Comparison of ENCODE assay signal across 35 cellular contexts in genomic region chr9:85243921-85244320, GRCh38.
"Had no signal": no experiment of that assay in that cellular context is flagged by ENCODE, and none has a peak within 500 bp of the region (broad histone marks: within the 10 kb centered on the region; RNA-seq: fewer than 3 reads in every experiment).

No MANE protein-coding gene starts in this region.

- H3K27me3 Mint-ChIP-seq: activated B cell treated with CpG ODN at 0.5 μM for 24 hours; activated CD4-positive, alpha-beta memory T cell treated with anti-CD3 and anti-CD28 coated beads for 36 hours; activated CD4-positive, alpha-beta T cell treated with anti-CD3 and anti-CD28 coated beads, Interleukin-2, amount 10 ng/mL, durations not matched to agents 24 days and 14 days; activated CD8-positive, alpha-beta T cell treated with anti-CD3 and anti-CD28 coated beads for 36 hours; activated naive CD8-positive, alpha-beta T cell treated with anti-CD3 and anti-CD28 coated beads for 36 hours; activated T-helper 17 cell treated with anti-CD3 and anti-CD28 coated beads, Interleukin-2, amount 50 U/mL, for 72 hours had no signal

- DNase-seq: activated B cell treated with CpG ODN at 0.5 μM for 24 hours; activated CD4-positive, alpha-beta memory T cell treated with anti-CD3 and anti-CD28 coated beads for 36 hours; activated CD4-positive, alpha-beta T cell treated with anti-CD3 and anti-CD28 coated beads for 4 hours; activated CD4-positive, alpha-beta T cell treated with anti-CD3 and anti-CD28 coated beads, Interleukin-2, amount 10 ng/mL, durations not matched to agents 24 days and 14 days; activated CD4-positive, alpha-beta T cell treated with anti-CD3 and anti-CD28 coated beads, Interleukin-2, amount 50 U/mL, for 1 hour; activated CD4-positive, alpha-beta T cell treated with anti-CD3 and anti-CD28 coated beads, Interleukin-2, amount 50 U/mL, for 4 hours; activated CD4-positive, CD25-positive, alpha-beta regulatory T cell treated with anti-CD3 and anti-CD28 coated beads, Interleukin-2, amount 50 U/mL, for 72 hours; activated CD8-positive, alpha-beta memory T cell treated with anti-CD3 and anti-CD28 coated beads, Interleukin-2, amount 50 U/mL, for 4 hours; activated CD8-positive, alpha-beta T cell treated with anti-CD3 and anti-CD28 coated beads for 36 hours; activated effector memory CD4-positive, alpha-beta T cell treated with anti-CD3 and anti-CD28 coated beads, Interleukin-2, amount 50 U/mL, for 16 hours; activated gamma-delta T cell treated with Interleukin-2 at 50 U/mL for 16 hours; activated naive CD4-positive, alpha-beta T cell; activated naive CD4-positive, alpha-beta T cell treated with anti-CD3 and anti-CD28 coated beads for 36 hours; activated naive CD4-positive, alpha-beta T cell treated with anti-CD3 and anti-CD28 coated beads, Interleukin-2, amount 50 U/mL, for 16 hours; activated naive CD8-positive, alpha-beta T cell treated with anti-CD3 and anti-CD28 coated beads for 36 hours; activated T-cell treated with anti-CD3 and anti-CD28 coated beads for 4 hours; activated T-cell treated with anti-CD3 and anti-CD28 coated beads, Interleukin-2, amount 50 U/mL, for 1 hour; activated T-cell treated with anti-CD3 and anti-CD28 coated beads, Interleukin-2, amount 50 U/mL, for 4 hours; activated T-cell treated with anti-CD3 and anti-CD28 coated beads, Interleukin-2, amount 50 U/mL, for 72 hours; adrenal gland; amniotic stem cell; aorta; body of pancreas; brain microvascular endothelial cell; central memory CD4-positive, alpha-beta T cell; T-helper 1 cell; T-helper 2 cell; T-helper 9 cell had no signal

- H3K4me3 ChIP-seq: adrenal gland, body of pancreas, breast epithelium had no signal

- H3K9me3 ChIP-seq: adrenal gland, body of pancreas had no signal

- H3K9me3 Mint-ChIP-seq: activated CD4-positive, alpha-beta T cell treated with anti-CD3 and anti-CD28 coated beads, Interleukin-2, amount 10 ng/mL, durations not matched to agents 24 days and 14 days; activated CD8-positive, alpha-beta T cell treated with anti-CD3 and anti-CD28 coated beads for 36 hours; activated T-helper 1 cell treated with anti-CD3 and anti-CD28 coated beads, Interleukin-12 subunit alpha, Interleukin-12 subunit beta, Interleukin-2, Interleukin-4 antibody, amounts not matched to agents 30 ng/mL and 10 ng/mL and 1 ng/mL, durations not matched to agents 14 hours and 24 hours and 36 hours; activated T-helper 17 cell treated with anti-CD3 and anti-CD28 coated beads, Interleukin-2, amount 50 U/mL, for 72 hours; T-helper 1 cell treated with Interleukin-12 subunit alpha and Interleukin-12 subunit beta and Interleukin-4 antibody, amounts not matched to agents 30 μg/mL and 1 μg/mL, for 36 hours; T-helper 2 cell treated with Interferon-gamma antibody and Interleukin-4, amounts not matched to agents 5 μg/mL and 100 μg/mL, for 36 hours had no signal

- H3K36me3 Mint-ChIP-seq: activated CD4-positive, alpha-beta memory T cell treated with anti-CD3 and anti-CD28 coated beads for 36 hours; activated naive CD8-positive, alpha-beta T cell treated with anti-CD3 and anti-CD28 coated beads for 36 hours had no signal

- H3K4me1 ChIP-seq: adrenal gland had no signal

- H3K27ac Mint-ChIP-seq: activated B cell treated with CpG ODN at 0.5 μM for 24 hours; activated CD4-positive, alpha-beta memory T cell treated with anti-CD3 and anti-CD28 coated beads for 36 hours; activated CD4-positive, alpha-beta T cell treated with anti-CD3 and anti-CD28 coated beads, Interleukin-2, amount 10 ng/mL, durations not matched to agents 24 days and 14 days; activated CD8-positive, alpha-beta T cell treated with anti-CD3 and anti-CD28 coated beads for 36 hours; activated naive CD4-positive, alpha-beta T cell treated with anti-CD3 and anti-CD28 coated beads for 36 hours; activated naive CD4-positive, alpha-beta T cell treated with anti-CD3 and anti-CD28 coated beads, Interleukin-2, amount 50 U/mL, for 72 hours; activated naive CD8-positive, alpha-beta T cell treated with anti-CD3 and anti-CD28 coated beads for 36 hours; activated T-cell treated with anti-CD3 and anti-CD28 coated beads, Interleukin-2, amount 50 U/mL, for 72 hours; activated T-helper 1 cell treated with anti-CD3 and anti-CD28 coated beads, Interleukin-12 subunit alpha, Interleukin-12 subunit beta, Interleukin-2, Interleukin-4 antibody, amounts not matched to agents 30 ng/mL and 10 ng/mL and 1 ng/mL, durations not matched to agents 14 hours and 24 hours and 36 hours; activated T-helper 17 cell treated with anti-CD3 and anti-CD28 coated beads, Interleukin-2, amount 50 U/mL, for 72 hours; T-helper 1 cell treated with Interleukin-12 subunit alpha and Interleukin-12 subunit beta and Interleukin-4 antibody, amounts not matched to agents 30 μg/mL and 1 μg/mL, for 36 hours; T-helper 2 cell treated with Interferon-gamma antibody and Interleukin-4, amounts not matched to agents 5 μg/mL and 100 μg/mL, for 36 hours had no signal

- H3K27me3 ChIP-seq: adrenal gland, body of pancreas, brain microvascular endothelial cell, breast epithelium had no signal

- H3K27ac ChIP-seq: adrenal gland, body of pancreas, brain microvascular endothelial cell, breast epithelium, VCaP had no signal

- H3K36me3 ChIP-seq: adrenal gland, brain microvascular endothelial cell, breast epithelium had no signal

- H3K4me3 Mint-ChIP-seq: activated B cell treated with CpG ODN at 0.5 μM for 24 hours; activated CD4-positive, alpha-beta memory T cell treated with anti-CD3 and anti-CD28 coated beads for 36 hours; activated CD4-positive, alpha-beta T cell treated with anti-CD3 and anti-CD28 coated beads, Interleukin-2, amount 10 ng/mL, durations not matched to agents 24 days and 14 days; activated CD8-positive, alpha-beta T cell treated with anti-CD3 and anti-CD28 coated beads for 36 hours; activated naive CD4-positive, alpha-beta T cell treated with anti-CD3 and anti-CD28 coated beads for 36 hours; activated naive CD8-positive, alpha-beta T cell treated with anti-CD3 and anti-CD28 coated beads for 36 hours; activated T-cell treated with anti-CD3 and anti-CD28 coated beads, Interleukin-2, amount 50 U/mL, for 4 hours; activated T-cell treated with anti-CD3 and anti-CD28 coated beads, Interleukin-2, amount 50 U/mL, for 72 hours; activated T-helper 1 cell treated with anti-CD3 and anti-CD28 coated beads, Interleukin-12 subunit alpha, Interleukin-12 subunit beta, Interleukin-2, Interleukin-4 antibody, amounts not matched to agents 30 ng/mL and 10 ng/mL and 1 ng/mL, durations not matched to agents 14 hours and 24 hours and 36 hours; activated T-helper 17 cell treated with anti-CD3 and anti-CD28 coated beads, Interleukin-2, amount 50 U/mL, for 72 hours; T-helper 1 cell treated with Interleukin-12 subunit alpha and Interleukin-12 subunit beta and Interleukin-4 antibody, amounts not matched to agents 30 μg/mL and 1 μg/mL, for 36 hours; T-helper 2 cell treated with Interferon-gamma antibody and Interleukin-4, amounts not matched to agents 5 μg/mL and 100 μg/mL, for 36 hours had no signal

- ATAC-seq: activated CD8-positive, alpha-beta T cell treated with anti-CD3 and anti-CD28 coated beads for 36 hours; activated naive CD4-positive, alpha-beta T cell treated with anti-CD3 and anti-CD28 coated beads, Interleukin-2, amount 50 U/mL, for 72 hours; activated T-cell treated with anti-CD3 and anti-CD28 coated beads, Interleukin-2, amount 50 U/mL, for 4 hours; activated T-cell treated with anti-CD3 and anti-CD28 coated beads, Interleukin-2, amount 50 U/mL, for 72 hours; activated T-helper 17 cell treated with anti-CD3 and anti-CD28 coated beads, Interleukin-2, amount 50 U/mL, for 72 hours; body of pancreas had no signal

- H3K4me1 Mint-ChIP-seq: activated B cell treated with CpG ODN at 0.5 μM for 24 hours; activated CD4-positive, alpha-beta T cell treated with anti-CD3 and anti-CD28 coated beads, Interleukin-2, amount 10 ng/mL, durations not matched to agents 24 days and 14 days; activated naive CD8-positive, alpha-beta T cell treated with anti-CD3 and anti-CD28 coated beads for 36 hours; activated T-helper 17 cell treated with anti-CD3 and anti-CD28 coated beads, Interleukin-2, amount 50 U/mL, for 72 hours had no signal
